Comparison of ENCODE assay signal across 9 cellular contexts in the genomic region with DNA sequence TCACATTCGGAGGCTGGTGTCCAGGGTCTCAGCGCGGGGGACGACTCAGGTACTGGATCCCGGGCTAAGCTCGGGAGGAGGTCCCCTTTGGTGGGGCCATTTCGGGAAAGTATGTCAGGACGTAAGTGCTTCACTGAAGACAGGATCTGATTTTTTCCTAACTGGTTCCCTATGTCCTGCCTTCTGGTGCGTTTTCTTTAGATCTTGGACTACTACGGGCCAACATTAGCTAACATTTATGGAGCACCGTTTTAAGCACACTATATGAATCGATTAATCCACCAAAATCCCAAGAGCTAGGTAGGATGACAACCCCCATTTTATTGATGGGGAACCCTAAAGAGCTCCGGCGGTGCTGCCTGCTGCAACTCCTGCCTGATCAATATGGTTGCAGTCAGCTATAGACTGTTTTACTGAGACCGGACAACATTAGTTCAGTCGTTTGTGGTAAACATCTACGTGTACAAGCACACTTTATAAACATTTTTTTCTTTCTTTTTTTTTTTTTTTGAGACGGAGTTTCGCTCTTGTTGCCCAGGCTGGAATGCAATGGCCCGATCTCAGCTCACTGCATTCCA. TPM values are rescaled to one million over a fixed set of nuclear protein-coding genes. Genes with fewer than 3 reads are reported as not detected.
A peak's percentile ranks its signal among the peaks of the same experiment; 100 is the strongest.
DNase-seq lines count a peak whose midpoint lies in the region; ATAC-seq and TF ChIP-seq lines count a peak whose summit lies in the region.
"Had no signal": no experiment of that assay in that cellular context is flagged by ENCODE, and none has a peak within 500 bp of the region (broad histone marks: within the 10 kb centered on the region; RNA-seq: fewer than 3 reads in every experiment).

No MANE protein-coding gene starts in this region.

- H2AFZ ChIP-seq in Loucy (ENCODE audit: low read length): peak overlapping the region; percentile 79

- H4K20me1 ChIP-seq in Loucy (ENCODE audit: insufficient read depth, low read length, poor library complexity, severe bottlenecking): peaks cover 41% of the 10 kb centered on the region

- peaks cover 54% of the 10 kb centered on the region for H3K4me1 Mint-ChIP-seq in chondrocyte (ENCODE audit: low read depth)

- peak overlapping the region; percentile 88 for H3K4me2 ChIP-seq in Loucy (ENCODE audit: low read depth, low read length, poor library complexity, severe bottlenecking)

- peak overlapping the region; percentile 95 for H3K4me3 Mint-ChIP-seq in chondrocyte (ENCODE audit: unreplicated experiment)

- H3K9me2 ChIP-seq in Loucy (replicated peaks; ENCODE audit: low read depth, low read length): no peaks in the 10 kb centered on the region

- H3K4me3 ChIP-seq in GM12864 (ENCODE audit: low read depth, low read length) (peak overlapping the region; percentile 72), Loucy (ENCODE audit: low read length, poor library complexity, severe bottlenecking) (peak overlapping the region; percentile 90), muscle layer of colon (ENCODE audit: low read depth in 1 of 2, low read length in 2 of 2) (peak overlapping the region; percentile 97 to 100)

- H3K36me3 ChIP-seq in Loucy (ENCODE audit: insufficient read depth, low read length): peaks cover 38% of the 10 kb centered on the region
- H3K36me3 ChIP-seq in muscle layer of colon (ENCODE audit: insufficient read depth, low read length): peaks cover 33% of the 10 kb centered on the region

- peaks cover 31% of the 10 kb centered on the region for H3K36me3 Mint-ChIP-seq in chondrocyte (ENCODE audit: low read depth)

- DNase-seq in GM12864 (ENCODE audit: low read depth) (no peak), chondrocyte (ENCODE audit: low spot score) (no peak), islet precursor cell (no peak)

- H3K9ac ChIP-seq in Loucy (ENCODE audit: low read depth, low read length, poor library complexity, severe bottlenecking) (peak overlapping the region; percentile 99), muscle layer of colon (ENCODE audit: low read length) (peak overlapping the region; percentile 46)

- peaks cover 78% of the 10 kb centered on the region for H3K79me2 ChIP-seq in Loucy (ENCODE audit: insufficient read depth, low read length)

- H3K4me1 ChIP-seq in Loucy (ENCODE audit: insufficient read depth, low read length, poor library complexity, severe bottlenecking): peaks cover 49% of the 10 kb centered on the region
- H3K4me1 ChIP-seq in muscle layer of colon (ENCODE audit: insufficient read depth, low read length): peaks cover 28% of the 10 kb centered on the region

- H3K27ac ChIP-seq in muscle layer of colon (ENCODE audit: low read depth, low read length): peak overlapping the region; percentile 80

- peaks cover 19% of the 10 kb centered on the region; the same call in 1 of the 2 replicates for H3F3A ChIP-seq in Loucy (ENCODE audit: low read depth)

- no peak for ATAC-seq in HG02571 (IDR thresholded peaks at IDR 0.05; ENCODE audit: unreplicated experiment)
- ATAC-seq in HG03175 (IDR thresholded peaks at IDR 0.05; ENCODE audit: unreplicated experiment): no peak
- no peak for ATAC-seq in HG03565 (IDR thresholded peaks at IDR 0.05; ENCODE audit: unreplicated experiment)

- no peak for TF ChIP-seq CTCF in GM12864 (IDR thresholded peaks at IDR 0.05; ENCODE audit: low read depth, low read length, missing control alignments)
- no peak for TF ChIP-seq CTCF in Loucy (conservative IDR thresholded peaks at IDR 0.05; ENCODE audit: low read length)
- no peak for TF ChIP-seq CTCF in chondrocyte (IDR thresholded peaks at IDR 0.05)

- H3K27ac Mint-ChIP-seq in chondrocyte (ENCODE audit: unreplicated experiment): peak overlapping the region; percentile 95

- no peaks in the 10 kb centered on the region for H3K27me3 Mint-ChIP-seq in chondrocyte (ENCODE audit: low read depth)

- H3K27me3 ChIP-seq in Loucy (ENCODE audit: insufficient read depth, low read length, poor library complexity, severe bottlenecking) (peaks cover 11% of the 10 kb centered on the region), muscle layer of colon (ENCODE audit: control insufficient read depth in 1 of 2, insufficient read depth in 2 of 2, low read length in 2 of 2) (no peaks in the 10 kb centered on the region)

- H3K9me3 Mint-ChIP-seq in chondrocyte (ENCODE audit: low read depth): no peaks in the 10 kb centered on the region

- H3K9me3 ChIP-seq in Loucy (ENCODE audit: insufficient read depth, low read depth, low read length) (no peaks in the 10 kb centered on the region), muscle layer of colon (ENCODE audit: low read length) (no peaks in the 10 kb centered on the region)

RNA-seq across cellular contexts. Expression of a gene that starts 17.0 kb away (rescaled TPM):
- 26.4 to 27.9 TPM (median 27.3 TPM) in 3 replicates for total RNA-seq in chondrocyte

RNA-seq across cellular contexts. Expression of a gene that starts 23.8 kb away (rescaled TPM):
- total RNA-seq in chondrocyte: 0.65 TPM in 1 of 3 replicates, not detected in the others
- total RNA-seq: SK-MEL-5 had no signal

RNA-seq across cellular contexts. Expression of a gene that starts 24.3 kb away (rescaled TPM):
- total RNA-seq in chondrocyte: 125 to 380 TPM (median 374 TPM) in 3 replicates

RNA-seq across cellular contexts. Expression of a gene that starts 24.6 kb away (rescaled TPM):
- total RNA-seq in chondrocyte: 44.0 to 52.2 TPM (median 45.5 TPM) in 3 replicates

RNA-seq across cellular contexts. Expression of a gene that starts 51.2 kb away (rescaled TPM):
- 51.3 to 69.5 TPM (median 52.4 TPM) in 3 replicates for total RNA-seq in chondrocyte
